22 cellular contexts compared by ENCODE assay signal in the genomic region with DNA sequence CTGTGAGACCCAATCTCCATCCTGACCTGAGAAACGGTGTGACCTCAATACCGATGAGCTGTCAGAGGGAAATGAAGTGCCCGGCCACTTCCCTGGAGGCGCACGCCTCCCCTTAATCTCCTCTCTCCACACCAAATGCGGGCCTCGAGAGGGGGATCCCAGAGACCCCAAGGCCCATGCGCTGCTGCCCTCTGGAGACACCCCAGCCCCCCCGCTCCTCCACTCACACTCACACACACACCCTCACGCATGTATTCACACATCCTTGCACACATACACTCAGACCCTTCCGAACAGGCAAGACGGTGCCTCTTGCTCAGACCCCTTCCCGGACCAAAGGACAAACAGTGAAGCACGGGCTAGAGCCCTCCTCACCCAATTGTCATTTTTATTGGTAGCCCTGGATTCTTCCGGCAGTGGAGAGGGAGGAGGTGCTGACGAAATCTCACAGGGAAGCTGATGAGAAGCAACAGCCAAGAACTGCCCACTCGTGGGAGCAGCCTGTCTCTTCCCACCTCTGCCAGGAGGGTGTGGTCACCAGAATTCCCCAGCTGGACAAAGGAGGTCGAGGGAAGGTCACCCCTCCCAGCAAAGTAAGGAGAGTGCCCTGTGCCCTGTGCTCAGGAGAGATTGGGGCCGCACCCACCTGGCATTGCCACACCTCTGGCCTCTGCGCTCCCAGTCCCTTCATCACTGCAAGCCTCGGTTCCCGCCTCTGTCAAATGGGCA.
DNase-seq lines count a peak whose midpoint lies in the region; ATAC-seq and TF ChIP-seq lines count a peak whose summit lies in the region.
"Had no signal": no experiment of that assay in that cellular context is flagged by ENCODE, and none has a peak within 500 bp of the region (broad histone marks: within the 10 kb centered on the region; RNA-seq: fewer than 3 reads in every experiment).

No MANE protein-coding gene starts in this region.

- no peak overlapping the region for H3K27ac ChIP-seq in HEK293 (ENCODE audit: extremely low read depth, low read depth, low read length)
- no peak overlapping the region for H3K27ac ChIP-seq in endodermal cell (ENCODE audit: low read depth, low read length)
- no peak overlapping the region for H3K27ac ChIP-seq in left lung
- peak overlapping the region; percentile 29 to 39 for H3K27ac ChIP-seq in thoracic aorta
- H3K27ac ChIP-seq: brain microvascular endothelial cell, prostate gland had no signal

- H3K9me3 ChIP-seq in HEK293 (ENCODE audit: control insufficient read depth, insufficient read depth, low read depth, low read length), result no peaks in the 10 kb centered on the region
- H3K9me3 ChIP-seq in endodermal cell (ENCODE audit: control insufficient read depth, low read length), result no peaks in the 10 kb centered on the region
- H3K9me3 ChIP-seq in left lung, result no peaks in the 10 kb centered on the region
- H3K9me3 ChIP-seq in thoracic aorta, result no peaks in the 10 kb centered on the region
- H3K9me3 ChIP-seq: prostate gland, tibial nerve had no signal

- H3K27ac Mint-ChIP-seq in endodermal cell, result peak overlapping the region; percentile 36
- H3K27ac Mint-ChIP-seq: activated CD4-positive, alpha-beta T cell treated with anti-CD3 and anti-CD28 coated beads for 36 hours; CD8-positive, alpha-beta T cell; dendritic cell treated with granulocyte-macrophage colony-stimulating factor and Interleukin-4, amounts not matched to agents 40 ng/mL and 50 ng/mL, for 4 days; natural killer cell treated with Interleukin-12 subunit alpha and Interleukin-12 subunit beta and Interleukin-15 and Interleukin-18, amount 100 ng/mL, for 72 hours; stimulated activated memory B cell treated with anti-CD40 and anti-IgM and Interleukin-4, amounts not matched to agents 10 μg/mL and 1 μg/mL and 100 μg/mL, for 72 hours had no signal

- peaks cover 4% of the 10 kb centered on the region for H3K9me3 Mint-ChIP-seq in endodermal cell
- H3K9me3 Mint-ChIP-seq: CD8-positive, alpha-beta T cell; dendritic cell treated with granulocyte-macrophage colony-stimulating factor and Interleukin-4, amounts not matched to agents 40 ng/mL and 50 ng/mL, for 4 days; natural killer cell treated with Interleukin-12 subunit alpha and Interleukin-12 subunit beta and Interleukin-15 and Interleukin-18, amount 100 ng/mL, for 72 hours; stimulated activated memory B cell treated with anti-CD40 and anti-IgM and Interleukin-4, amounts not matched to agents 10 μg/mL and 1 μg/mL and 100 μg/mL, for 72 hours had no signal

- peaks cover 12% of the 10 kb centered on the region for H3K4me1 Mint-ChIP-seq in endodermal cell
- H3K4me1 Mint-ChIP-seq: activated CD4-positive, alpha-beta T cell treated with anti-CD3 and anti-CD28 coated beads for 36 hours had no signal

- intact Hi-C loops in left lung (cut with DNase I), result no loop called here

- H3K4me3 Mint-ChIP-seq in endodermal cell, result no peak overlapping the region
- H3K4me3 Mint-ChIP-seq: activated CD4-positive, alpha-beta T cell treated with anti-CD3 and anti-CD28 coated beads for 36 hours; CD8-positive, alpha-beta T cell; dendritic cell treated with granulocyte-macrophage colony-stimulating factor and Interleukin-4, amounts not matched to agents 40 ng/mL and 50 ng/mL, for 4 days; natural killer cell treated with Interleukin-12 subunit alpha and Interleukin-12 subunit beta and Interleukin-15 and Interleukin-18, amount 100 ng/mL, for 72 hours; stimulated activated memory B cell treated with anti-CD40 and anti-IgM and Interleukin-4, amounts not matched to agents 10 μg/mL and 1 μg/mL and 100 μg/mL, for 72 hours had no signal

- H3K4me3 ChIP-seq in HEK293 (ENCODE audit: low read depth, low read length), result no peak overlapping the region
- no peak overlapping the region for H3K4me3 ChIP-seq in endodermal cell (ENCODE audit: low read length)
- H3K4me3 ChIP-seq in left lung, result no peak overlapping the region
- H3K4me3 ChIP-seq in thoracic aorta, result no peak overlapping the region
- H3K4me3 ChIP-seq: prostate gland, tibial nerve had no signal

- H3K36me3 ChIP-seq in HEK293 (ENCODE audit: control insufficient read depth in 2 of 2, insufficient read depth in 1 of 2, low read length in 2 of 2), result no peaks in the 10 kb centered on the region
- no peaks in the 10 kb centered on the region for H3K36me3 ChIP-seq in endodermal cell (ENCODE audit: control insufficient read depth, insufficient read depth, low read length)
- no peaks in the 10 kb centered on the region for H3K36me3 ChIP-seq in left lung
- no peaks in the 10 kb centered on the region for H3K36me3 ChIP-seq in thoracic aorta
- H3K36me3 ChIP-seq: brain microvascular endothelial cell, prostate gland, tibial nerve had no signal

- no peak for TF ChIP-seq CTCF in HEK293 (tag by site-specific recombination; IDR thresholded peaks at IDR 0.05)
- no peak for TF ChIP-seq CTCF in endodermal cell (conservative IDR thresholded peaks at IDR 0.05)
- TF ChIP-seq CTCF in left lung (IDR thresholded peaks at IDR 0.05), result no peak
- TF ChIP-seq CTCF in thoracic aorta (IDR thresholded peaks at IDR 0.05), result no peak

- CTCF ChIA-PET in HEK293 (lab: Yijun Ruan, JAX), result interaction anchor here (0.8 kb wide), 1 partner anchor 317 kb away, joined by 6 read pairs; no protein-coding TSS in a partner anchor

- no peak overlapping the region for H3K9ac ChIP-seq in endodermal cell (ENCODE audit: extremely low read depth, low read length, poor library complexity, severe bottlenecking)

- POLR2A ChIA-PET in HEK293 (lab: Yijun Ruan, JAX), result no interaction called here

- ATAC-seq in left lung, result peak; percentile 27
- no peak for ATAC-seq in thoracic aorta (ENCODE audit: insufficient number of reproducible peaks, low FRiP score, low read depth)
- ATAC-seq in SK-N-SH treated with all-trans-retinoic acid at 6 μM for 48 hours, result no peak
- no peak for ATAC-seq in GM18858 (IDR thresholded peaks at IDR 0.05; ENCODE audit: unreplicated experiment)
- ATAC-seq: activated CD4-positive, alpha-beta T cell treated with anti-CD3 and anti-CD28 coated beads for 36 hours; CD8-positive, alpha-beta T cell; natural killer cell treated with Interleukin-12 subunit alpha and Interleukin-12 subunit beta and Interleukin-15 and Interleukin-18, amount 100 ng/mL, for 72 hours; Panc1; stimulated activated memory B cell treated with anti-CD40 and anti-IgM and Interleukin-4, amounts not matched to agents 10 μg/mL and 1 μg/mL and 100 μg/mL, for 72 hours had no signal

- WGBS in endodermal cell (ENCODE audit: insufficient coverage in 1 of 2, insufficient read length in 1 of 2), 2 experiments, result 85 to 87% methylated on average over 11 to 22 of the region's 22 CpGs

- 0 out of 2 replicates have a peak, but pooled peaks cover 7% of the 10 kb centered on the region for H3K4me1 ChIP-seq in HEK293 (ENCODE audit: control insufficient read depth, insufficient read depth, low read length)
- H3K4me1 ChIP-seq in endodermal cell (ENCODE audit: control insufficient read depth, insufficient read depth, low read length), result no peaks in the 10 kb centered on the region
- H3K4me1 ChIP-seq in left lung, result no peaks in the 10 kb centered on the region
- peaks cover 8 to 25% of the 10 kb centered on the region in 2 donors for H3K4me1 ChIP-seq in thoracic aorta (ENCODE audit: control insufficient read depth in 1 of 2, low read depth in 2 of 2)
- H3K4me1 ChIP-seq: prostate gland had no signal

- DNase-seq in endodermal cell (no peak), left lung (peak in 1 of 2 donors; percentile 49), thoracic aorta (ENCODE audit: low spot score) (no peak), nucleus accumbens (lab: John Stamatoyannopoulos, UW) (no peak), NCI-H1048 (lab: John Stamatoyannopoulos, UW) (no peak)
- DNase-seq: activated CD4-positive, alpha-beta T cell treated with anti-CD3 and anti-CD28 coated beads for 36 hours; activated naive CD4-positive, alpha-beta T cell; brain microvascular endothelial cell; CD8-positive, alpha-beta T cell; DMS79; glutamatergic neuron; NCI-H187; NCI-H2227 treated with DMSO at 0.1 percent for 48 hours had no signal

- H3K27me3 ChIP-seq in endodermal cell (ENCODE audit: control insufficient read depth, insufficient read depth, low read length, poor library complexity, severe bottlenecking) (no peaks in the 10 kb centered on the region), left lung (peaks cover 0 to 20% of the 10 kb centered on the region in 2 donors), thoracic aorta (replicated peaks; ENCODE audit: insufficient read depth) (no peaks in the 10 kb centered on the region)
- H3K27me3 ChIP-seq: brain microvascular endothelial cell, tibial nerve had no signal

- no peaks in the 10 kb centered on the region for H3K36me3 Mint-ChIP-seq in endodermal cell (ENCODE audit: low read depth)
- H3K36me3 Mint-ChIP-seq: CD8-positive, alpha-beta T cell; natural killer cell treated with Interleukin-12 subunit alpha and Interleukin-12 subunit beta and Interleukin-15 and Interleukin-18, amount 100 ng/mL, for 72 hours; stimulated activated memory B cell treated with anti-CD40 and anti-IgM and Interleukin-4, amounts not matched to agents 10 μg/mL and 1 μg/mL and 100 μg/mL, for 72 hours had no signal

- H3K27me3 Mint-ChIP-seq in endodermal cell (ENCODE audit: insufficient read depth), result peaks cover 22% of the 10 kb centered on the region
- H3K27me3 Mint-ChIP-seq: activated CD4-positive, alpha-beta T cell treated with anti-CD3 and anti-CD28 coated beads for 36 hours had no signal

TF ChIP-seq in HEK293, 187 proteins besides CTCF, POLR2A, EP300 and RAD21:
- 0 out of 2 replicates have a peak, but pooled peaks have one; percentile 15 for TF ChIP-seq EGR2 (tag by site-specific recombination; IDR thresholded peaks at IDR 0.05; ENCODE audit: low read depth)
- no peak for TF ChIP-seq KLF1 (tag by site-specific recombination; IDR thresholded peaks at IDR 0.05)
TF ChIP-seq in HEK293: peak in this region for 1.

TF ChIP-seq in SK-N-SH treated with all-trans-retinoic acid at 6 μM for 48 hours, 23 proteins besides CTCF, POLR2A, EP300 and RAD21 (continues in another document):
- TF ChIP-seq ZNF565 (CRISPR knock-in tag; conservative IDR thresholded peaks at IDR 0.05; ENCODE audit: low read depth), result no peak
- TF ChIP-seq BACH2 (CRISPR knock-in tag; IDR thresholded peaks at IDR 0.05; ENCODE audit: borderline replicate concordance), result no peak
- no peak for TF ChIP-seq ARNTL (CRISPR knock-in tag; IDR thresholded peaks at IDR 0.05; ENCODE audit: borderline replicate concordance, low read depth)
- no peak for TF ChIP-seq TCF4 (CRISPR knock-in tag; IDR thresholded peaks at IDR 0.05; ENCODE audit: borderline replicate concordance)
- TF ChIP-seq ZNF8 (CRISPR knock-in tag; IDR thresholded peaks at IDR 0.05), result no peak
- TF ChIP-seq SNAI2 (CRISPR knock-in tag; IDR thresholded peaks at IDR 0.05), result no peak
- TF ChIP-seq ZC3H10 (CRISPR knock-in tag; IDR thresholded peaks at IDR 0.05), result no peak

Comparison
In these comparisons a context has a peak if more than half of its experiments do, and no peak if none do; other contexts are left out.
1. H3K27ac ChIP-seq: peak in thoracic aorta (2 of 2); none in HEK293 (single experiment), endodermal cell (single experiment) and left lung (0 of 2).